ENCODE assay signal across 8 cellular contexts in the genomic region with DNA sequence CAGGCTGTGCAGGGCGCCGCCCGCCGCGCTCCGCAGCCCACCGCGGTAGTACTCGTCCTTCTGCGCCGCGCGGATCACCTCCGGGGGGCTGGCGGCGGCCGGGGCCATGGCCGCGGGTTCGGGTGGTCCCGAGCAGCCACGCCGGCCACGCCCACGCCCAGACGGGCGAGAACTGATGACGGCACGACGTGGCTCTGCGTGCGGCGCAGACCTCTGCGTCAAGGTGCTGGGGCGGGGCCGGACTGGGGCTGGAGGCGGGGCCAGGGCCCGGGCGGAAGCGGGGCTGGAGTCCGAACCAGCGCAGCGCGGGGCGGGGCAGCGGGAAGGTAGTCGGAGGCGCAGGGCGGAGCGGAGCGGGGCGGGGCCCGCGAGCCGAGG. TPM values are rescaled to one million over a fixed set of nuclear protein-coding genes. Genes with fewer than 3 reads are reported as not detected.
DNase-seq lines count a peak whose midpoint lies in the region; ATAC-seq and TF ChIP-seq lines count a peak whose summit lies in the region.

A gene (minus strand): TSS at position 170 of the 378 bp plus-strand sequence. CDS start 62 bp downstream, at position 108.

- H3K79me2 ChIP-seq in SU-DHL-6 (ENCODE audit: insufficient read depth, low read length): no peaks in the 10 kb centered on the region

- H3K36me3 Mint-ChIP-seq in activated naive CD8-positive, alpha-beta T cell treated with anti-CD3 and anti-CD28 coated beads, Interleukin-2, amount 10 ng/mL, durations not matched to agents 7 days and 5 days: peaks cover 4% of the 10 kb centered on the region
- H3K36me3 Mint-ChIP-seq in osteocyte (ENCODE audit: unreplicated experiment): peaks cover 8% of the 10 kb centered on the region

- H3K4me2 ChIP-seq in SU-DHL-6 (ENCODE audit: low read depth, low read length, poor library complexity, severe bottlenecking): peak within 1 kb of the TSS; percentile 69

- peak; percentile 81 for DNase-seq in GM12864 (ENCODE audit: low read depth)
- peak; percentile 93 for DNase-seq in NCI-H1105 treated with DMSO at 0.1 percent for 48 hours (lab: John Stamatoyannopoulos, UW)
- DNase-seq in activated naive CD8-positive, alpha-beta T cell treated with anti-CD3 and anti-CD28 coated beads, Interleukin-2, amount 10 ng/mL, durations not matched to agents 7 days and 5 days: peak; percentile 100
- peak; percentile 84 to 99 (median 97) for DNase-seq in head of caudate nucleus
- DNase-seq in osteocyte (ENCODE audit: extremely low spot score, unreplicated experiment): peak; percentile 99
- peak; percentile 89 for DNase-seq in thoracic aorta (ENCODE audit: low spot score)

- no peak for TF ChIP-seq CTCF in GM12864 (IDR thresholded peaks at IDR 0.05; ENCODE audit: low read depth, low read length, missing control alignments)
- TF ChIP-seq CTCF in SU-DHL-6 (IDR thresholded peaks at IDR 0.05; ENCODE audit: insufficient read depth, low read length, poor library complexity, severe bottlenecking): no peak
- TF ChIP-seq CTCF in osteocyte (IDR thresholded peaks at IDR 0.05): no peak
- TF ChIP-seq CTCF in thoracic aorta (IDR thresholded peaks at IDR 0.05): no peak

- H3K27me3 ChIP-seq in SU-DHL-6 (ENCODE audit: low read length) (no peaks in the 10 kb centered on the region), thoracic aorta (replicated peaks; ENCODE audit: insufficient read depth) (no peaks in the 10 kb centered on the region)

- peak within 1 kb of the TSS; percentile 79 for H3K9ac ChIP-seq in SU-DHL-6 (ENCODE audit: low read length)

- H3K4me3 ChIP-seq in GM12864 (ENCODE audit: low read depth, low read length): peak within 1 kb of the TSS; percentile 90
- H3K4me3 ChIP-seq in SU-DHL-6 (ENCODE audit: insufficient read depth, low read length, poor library complexity, severe bottlenecking): peak within 1 kb of the TSS; percentile 67
- peak within 1 kb of the TSS; percentile 98 for H3K4me3 ChIP-seq in thoracic aorta

- peak within 1 kb of the TSS; percentile 90 for H3K27ac Mint-ChIP-seq in activated naive CD8-positive, alpha-beta T cell treated with anti-CD3 and anti-CD28 coated beads, Interleukin-2, amount 10 ng/mL, durations not matched to agents 7 days and 5 days
- H3K27ac Mint-ChIP-seq in osteocyte (ENCODE audit: unreplicated experiment): peak within 1 kb of the TSS; percentile 67

- H3K9me3 ChIP-seq in SU-DHL-6 (ENCODE audit: insufficient read depth, low read length): no peaks in the 10 kb centered on the region
- H3K9me3 ChIP-seq in thoracic aorta: no peaks in the 10 kb centered on the region

- no peaks in the 10 kb centered on the region for H3K9me3 Mint-ChIP-seq in activated naive CD8-positive, alpha-beta T cell treated with anti-CD3 and anti-CD28 coated beads, Interleukin-2, amount 10 ng/mL, durations not matched to agents 7 days and 5 days
- H3K9me3 Mint-ChIP-seq in osteocyte (ENCODE audit: unreplicated experiment): no peaks in the 10 kb centered on the region

- no peaks in the 10 kb centered on the region for H3K27me3 Mint-ChIP-seq in activated naive CD8-positive, alpha-beta T cell treated with anti-CD3 and anti-CD28 coated beads, Interleukin-2, amount 10 ng/mL, durations not matched to agents 7 days and 5 days
- H3K27me3 Mint-ChIP-seq in osteocyte (ENCODE audit: unreplicated experiment): no peaks in the 10 kb centered on the region

- H3K36me3 ChIP-seq in SU-DHL-6 (ENCODE audit: low read length) (no peaks in the 10 kb centered on the region), thoracic aorta (peaks cover 11% of the 10 kb centered on the region)

- no peaks in the 10 kb centered on the region for H3K9me2 ChIP-seq in SU-DHL-6 (replicated peaks; ENCODE audit: insufficient read depth, low read length)

- no peaks in the 10 kb centered on the region for H3F3A ChIP-seq in SU-DHL-6 (ENCODE audit: insufficient read depth)

- H3K4me1 ChIP-seq in thoracic aorta (ENCODE audit: control insufficient read depth in 1 of 2, low read depth in 2 of 2): peaks cover 13 to 28% of the 10 kb centered on the region in 2 donors

- intact Hi-C loops in head of caudate nucleus (cut with DNase I): loop anchor here (2.0 kb wide), 1 partner anchor 20 kb away; no protein-coding TSS in a partner anchor

- H4K20me1 ChIP-seq in SU-DHL-6 (ENCODE audit: low read depth, low read length): no peaks in the 10 kb centered on the region

- peak; percentile 81 for ATAC-seq in HG02678 (IDR thresholded peaks at IDR 0.05; ENCODE audit: unreplicated experiment)
- peak; percentile 75 for ATAC-seq in activated naive CD8-positive, alpha-beta T cell treated with anti-CD3 and anti-CD28 coated beads, Interleukin-2, amount 10 ng/mL, durations not matched to agents 7 days and 5 days (ENCODE audit: low read depth)
- peak; percentile 74 for ATAC-seq in thoracic aorta (ENCODE audit: insufficient number of reproducible peaks, low FRiP score, low read depth)

- H2AFZ ChIP-seq in SU-DHL-6 (ENCODE audit: low read depth, low read length, severe bottlenecking): peak within 1 kb of the TSS; percentile 41

- POLR2A ChIA-PET in activated naive CD8-positive, alpha-beta T cell treated with anti-CD3 and anti-CD28 coated beads, Interleukin-2, amount 10 ng/mL, durations not matched to agents 7 days and 5 days (lab: Charles Lee): interaction anchor here (0.8 to 2.9 kb wide), 9 partner anchors 21 to 217 kb away, joined by 3 to 40 read pairs (median 7); a partner anchor contains a TSS

- H3K4me3 Mint-ChIP-seq in activated naive CD8-positive, alpha-beta T cell treated with anti-CD3 and anti-CD28 coated beads, Interleukin-2, amount 10 ng/mL, durations not matched to agents 7 days and 5 days: peak within 1 kb of the TSS; percentile 92
- peak within 1 kb of the TSS; percentile 80 for H3K4me3 Mint-ChIP-seq in osteocyte (ENCODE audit: unreplicated experiment)

- H3K27ac ChIP-seq in SU-DHL-6 (ENCODE audit: low read depth, low read length): peak within 1 kb of the TSS; percentile 70
- H3K27ac ChIP-seq in thoracic aorta: peak within 1 kb of the TSS; percentile 75 to 82

- peaks cover 29% of the 10 kb centered on the region for H3K4me1 Mint-ChIP-seq in activated naive CD8-positive, alpha-beta T cell treated with anti-CD3 and anti-CD28 coated beads, Interleukin-2, amount 10 ng/mL, durations not matched to agents 7 days and 5 days
- H3K4me1 Mint-ChIP-seq in osteocyte (ENCODE audit: unreplicated experiment): peaks cover 21% of the 10 kb centered on the region

RNA-seq across cellular contexts. Expression of the gene that starts here (rescaled TPM):
- total RNA-seq in activated naive CD8-positive, alpha-beta T cell treated with anti-CD3 and anti-CD28 coated beads, Interleukin-2, amount 10 ng/mL, durations not matched to agents 7 days and 5 days: 1 to 10 TPM; 9.6 to 9.9 TPM
- 23.1 and 25.6 TPM in 2 replicates for total RNA-seq in osteocyte
- 10 to 100 TPM; 12.1 to 27.9 TPM for total RNA-seq in thoracic aorta

Comparison
In these comparisons a context has a peak if more than half of its experiments do, and no peak if none do; other contexts are left out.
1. Peak in every context shown above with its lines: DNase-seq, ATAC-seq, H3K4me3 ChIP-seq and H3K27ac ChIP-seq.